In the genomic region with DNA sequence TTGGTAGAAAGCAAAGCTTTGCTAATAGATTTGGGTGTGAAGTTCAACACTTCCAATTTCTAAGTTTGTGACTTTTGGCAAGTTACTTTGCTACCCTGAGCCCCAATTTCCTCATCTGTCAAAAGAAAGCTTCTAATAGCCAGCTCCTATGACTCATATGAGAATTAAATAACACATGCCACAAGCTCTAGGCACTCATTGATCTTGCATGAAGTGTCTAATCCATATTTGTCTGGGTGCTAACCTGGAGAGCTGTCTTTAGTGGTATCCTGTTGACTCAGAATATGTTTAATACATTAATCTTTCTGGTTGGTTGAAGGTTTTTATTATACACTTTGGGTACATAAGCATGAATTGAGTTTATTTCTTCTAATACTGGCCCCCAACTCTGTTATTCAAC, we compare ENCODE assay signal across 21 cellular contexts.
DNase-seq lines count a peak whose midpoint lies in the region; ATAC-seq, FAIRE-seq and TF ChIP-seq lines count a peak whose summit lies in the region.
"Had no signal": no experiment of that assay in that cellular context is flagged by ENCODE, and none has a peak within 500 bp of the region (broad histone marks: within the 10 kb centered on the region; RNA-seq: fewer than 3 reads in every experiment).

No MANE protein-coding gene starts in this region.

- H3K4me1 ChIP-seq in GM23248 (ENCODE audit: insufficient read depth) (peaks cover 24% of the 10 kb centered on the region), astrocyte (ENCODE audit: insufficient read depth, low read length) (no peaks in the 10 kb centered on the region), heart left ventricle (no peaks in the 10 kb centered on the region)
- H3K4me1 ChIP-seq: BLaER1, SJSA1 had no signal

- H4K20me1 ChIP-seq in GM23248 (ENCODE audit: insufficient read depth) (no peaks in the 10 kb centered on the region), astrocyte (ENCODE audit: insufficient read depth, low read length) (no peaks in the 10 kb centered on the region)
- H4K20me1 ChIP-seq: BLaER1 had no signal

- H3K4me2 ChIP-seq in GM23248 (ENCODE audit: unreplicated experiment): no peak overlapping the region
- H3K4me2 ChIP-seq in astrocyte (ENCODE audit: low read length): no peak overlapping the region
- H3K4me2 ChIP-seq: BLaER1 had no signal

- no peak overlapping the region for H3K27ac Mint-ChIP-seq in astrocyte (ENCODE audit: unreplicated experiment)
- peak overlapping the region in 2 of 3 experiments; percentile 50 to 64 for H3K27ac Mint-ChIP-seq in nephron
- H3K27ac Mint-ChIP-seq: CD8-positive, alpha-beta memory T cell had no signal

- H3K9me3 Mint-ChIP-seq in astrocyte (ENCODE audit: unreplicated experiment) (no peaks in the 10 kb centered on the region), nephron (peaks cover 2% of the 10 kb centered on the region)

- H3K9ac ChIP-seq in GM23248 (no peak overlapping the region), astrocyte (ENCODE audit: low read length) (no peak overlapping the region)
- H3K9ac ChIP-seq: BLaER1 had no signal

- H3K27me3 Mint-ChIP-seq in astrocyte (ENCODE audit: low read depth, unreplicated experiment) (no peaks in the 10 kb centered on the region), nephron (ENCODE audit: low read depth) (no peaks in the 10 kb centered on the region)

- ATAC-seq in esophagus mucosa (peak; percentile 65), heart left ventricle (no peak), HG02970 (IDR thresholded peaks at IDR 0.05; ENCODE audit: low FRiP score, unreplicated experiment) (no peak), Right ventricle myocardium superior (ENCODE audit: poor library complexity) (no peak)
- ATAC-seq: GM12878, HCT116, K562 had no signal

- DNase-seq in GM23248 (peak; percentile 32), astrocyte (ENCODE audit: low read depth) (peak; percentile 87), heart left ventricle (no peak), COLO829 (ENCODE audit: low spot score) (no peak), Right ventricle myocardium superior (no peak)
- DNase-seq: CD8-positive, alpha-beta memory T cell; MG63; NCI-H1092 treated with DMSO at 0.1 percent for 48 hours; NCI-H1694 treated with DMSO at 0.1 percent for 48 hours; NCI-H69; NK-92 treated with Interleukin-12 subunit alpha and Interleukin-12 subunit beta, amount 100 ng/mL, for 24 hours; OCI-M1; RPMI8226 had no signal

- H3K4me3 Mint-ChIP-seq in astrocyte (ENCODE audit: unreplicated experiment) (no peak overlapping the region), nephron (no peak overlapping the region)
- H3K4me3 Mint-ChIP-seq: CD8-positive, alpha-beta memory T cell had no signal

- H3K4me3 ChIP-seq in GM23248 (no peak overlapping the region), astrocyte (ENCODE audit: insufficient read depth, low read depth, low read length) (no peak overlapping the region), heart left ventricle (no peak overlapping the region)
- H3K4me3 ChIP-seq: BLaER1, GM12878, K562, MG63, SJSA1 had no signal

- H3K9me3 ChIP-seq in GM23248 (ENCODE audit: low read depth) (no peaks in the 10 kb centered on the region), astrocyte (ENCODE audit: insufficient read depth, low read depth, low read length) (no peaks in the 10 kb centered on the region), heart left ventricle (no peaks in the 10 kb centered on the region)
- H3K9me3 ChIP-seq: BLaER1, SJSA1 had no signal

- intact Hi-C loops in heart left ventricle (cut with DNase I): no loop called here
- intact Hi-C loops in Right ventricle myocardium superior (cut with DNase I): no loop called here

- H3K27ac ChIP-seq in GM23248 (no peak overlapping the region), astrocyte (ENCODE audit: low read depth, low read length) (no peak overlapping the region), heart left ventricle (no peak overlapping the region)
- H3K27ac ChIP-seq: BLaER1, SJSA1 had no signal

- H3F3A ChIP-seq in GM23248 (ENCODE audit: insufficient read depth): peaks cover 18% of the 10 kb centered on the region

- H3K36me3 ChIP-seq in GM23248 (ENCODE audit: low read depth) (no peaks in the 10 kb centered on the region), astrocyte (ENCODE audit: insufficient read depth, low read length) (no peaks in the 10 kb centered on the region), heart left ventricle (no peaks in the 10 kb centered on the region)
- H3K36me3 ChIP-seq: BLaER1, MG63, SJSA1 had no signal

- FAIRE-seq in astrocyte (lab: Jason Lieb, UNC): no peak
- FAIRE-seq: GM12878, K562 had no signal

- no peak for TF ChIP-seq POLR2A in heart left ventricle (IDR thresholded peaks at IDR 0.05)

- no peak overlapping the region for H2AFZ ChIP-seq in GM23248
- H2AFZ ChIP-seq in astrocyte (ENCODE audit: low read depth, low read length): no peak overlapping the region

- no peaks in the 10 kb centered on the region for H3K79me2 ChIP-seq in GM23248 (ENCODE audit: insufficient read depth)
- H3K79me2 ChIP-seq in astrocyte (ENCODE audit: insufficient read depth, low read length): no peaks in the 10 kb centered on the region

- in situ Hi-C loops in GM23248 (cut with MboI): no loop called here

- H3K36me3 Mint-ChIP-seq in astrocyte (ENCODE audit: low read depth, unreplicated experiment) (no peaks in the 10 kb centered on the region), nephron (ENCODE audit: low read depth) (no peaks in the 10 kb centered on the region)
- H3K36me3 Mint-ChIP-seq: CD8-positive, alpha-beta memory T cell had no signal

- no peaks in the 10 kb centered on the region for H3K27me3 ChIP-seq in GM23248 (replicated peaks; ENCODE audit: insufficient read depth)
- H3K27me3 ChIP-seq in astrocyte (ENCODE audit: insufficient read depth, low read length): no peaks in the 10 kb centered on the region
- no peaks in the 10 kb centered on the region for H3K27me3 ChIP-seq in heart left ventricle
- H3K27me3 ChIP-seq: BLaER1, MG63, SJSA1 had no signal

- peaks cover 27% of the 10 kb centered on the region for H3K4me1 Mint-ChIP-seq in astrocyte (ENCODE audit: low read depth, unreplicated experiment)
- H3K4me1 Mint-ChIP-seq in nephron: peaks cover 10% of the 10 kb centered on the region
- H3K4me1 Mint-ChIP-seq: CD8-positive, alpha-beta memory T cell had no signal

- H3K9me2 ChIP-seq in GM23248 (ENCODE audit: insufficient read depth): no peaks in the 10 kb centered on the region

- TF ChIP-seq CTCF in astrocyte (IDR thresholded peaks at IDR 0.05; ENCODE audit: insufficient read depth, low read depth, low read length) (no peak), nephron (IDR thresholded peaks at IDR 0.05; ENCODE audit: unreplicated experiment in 3 of 3) (no peak), heart left ventricle (IDR thresholded peaks at IDR 0.05) (no peak)

Comparison
In these comparisons a context has a peak if more than half of its experiments do, and no peak if none do; other contexts are left out.
1. DNase-seq: peak in GM23248 (single experiment) and astrocyte (single experiment); none in heart left ventricle (0 of 5), COLO829 (single experiment) and Right ventricle myocardium superior (single experiment).